In genomic region chr7:133044722-133045473, GRCh38 we compare ENCODE assay signal across 2 cellular contexts.
TF ChIP-seq lines count a peak whose summit lies in the region.

No MANE protein-coding gene starts in this region.

TF ChIP-seq in GM23338, 12 proteins besides CTCF, POLR2A, EP300 and RAD21:
- TF ChIP-seq ZNF331 (CRISPR knock-in tag; IDR thresholded peaks at IDR 0.05; ENCODE audit: low read depth) (no peak), CREB1 (CRISPR knock-in tag; IDR thresholded peaks at IDR 0.05; ENCODE audit: low read depth) (no peak), NANOG (IDR thresholded peaks at IDR 0.05; ENCODE audit: borderline replicate concordance) (no peak), ZNF462 (CRISPR knock-in tag; IDR thresholded peaks at IDR 0.05) (0 out of 2 replicates have a peak, but pooled peaks have one; percentile 19), REST (IDR thresholded peaks at IDR 0.05; ENCODE audit: unreplicated experiment) (no peak)

TF ChIP-seq in HepG2, 621 proteins besides CTCF, POLR2A, EP300 and RAD21:
- no peak for TF ChIP-seq ZNF501 (CRISPR knock-in tag; IDR thresholded peaks at IDR 0.05)
- no peak for TF ChIP-seq U2AF2 (IDR thresholded peaks at IDR 0.05; ENCODE audit: low read depth, low read length)
- no peak for TF ChIP-seq ZBTB7A (CRISPR knock-in tag; IDR thresholded peaks at IDR 0.05)
- TF ChIP-seq ZNF530 (CRISPR knock-in tag; IDR thresholded peaks at IDR 0.05; ENCODE audit: low read depth), result no peak
- TF ChIP-seq CSRNP1 (CRISPR knock-in tag; IDR thresholded peaks at IDR 0.05), result no peak
- TF ChIP-seq BRCA1 (CRISPR knock-in tag; IDR thresholded peaks at IDR 0.05), result no peak
